Comparison of ENCODE assay signal across 19 cellular contexts in the genomic region with DNA sequence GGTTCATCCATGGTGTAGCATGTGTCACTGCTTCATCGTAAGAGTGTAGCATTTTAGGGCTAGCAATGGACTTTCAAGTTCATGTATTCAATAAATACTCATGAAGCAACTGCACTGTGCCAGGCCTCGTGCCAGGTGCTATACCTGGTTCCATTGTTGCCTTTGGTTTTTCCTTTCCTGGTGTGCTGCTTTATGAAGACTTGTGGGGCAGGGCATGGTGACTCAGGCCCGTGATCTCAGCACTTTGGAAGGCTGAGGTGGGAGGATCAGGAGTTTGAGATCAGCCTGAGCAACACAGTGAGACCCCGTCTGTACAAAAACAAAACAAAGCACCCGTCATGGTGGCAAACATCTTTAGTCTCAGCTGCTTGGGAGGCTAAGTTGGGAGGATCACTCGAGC. TPM values are rescaled to one million over a fixed set of nuclear protein-coding genes. Genes with fewer than 3 reads are reported as not detected.
DNase-seq lines count a peak whose midpoint lies in the region; TF ChIP-seq lines count a peak whose summit lies in the region.
"Had no signal": no experiment of that assay in that cellular context is flagged by ENCODE, and none has a peak within 500 bp of the region (broad histone marks: within the 10 kb centered on the region; RNA-seq: fewer than 3 reads in every experiment).

No MANE protein-coding gene starts in this region.

- peaks cover 4% of the 10 kb centered on the region; the same call in 1 of the 2 replicates for H3K9me3 Mint-ChIP-seq in HFFc6
- H3K9me3 Mint-ChIP-seq: activated T-cell treated with anti-CD3 and anti-CD28 coated beads, Interleukin-2, amount 50 U/mL, for 24 hours; GM23338 had no signal

- TF ChIP-seq POLR2A in esophagus squamous epithelium (IDR thresholded peaks at IDR 0.05), result no peak

- H3K27ac Mint-ChIP-seq in HFFc6, result 0 out of 2 replicates have a peak overlapping the region, but pooled peaks have one; percentile 48
- H3K27ac Mint-ChIP-seq: activated naive CD8-positive, alpha-beta T cell treated with anti-CD3 and anti-CD28 coated beads, Interleukin-2, amount 10 ng/mL, durations not matched to agents 7 days and 5 days; activated T-cell treated with anti-CD3 and anti-CD28 coated beads, Interleukin-2, amount 50 U/mL, for 24 hours; GM23338; naive B cell; type B pancreatic cell had no signal

- H3K4me1 ChIP-seq in esophagus squamous epithelium (peaks cover 12 to 68% (median 16%) of the 10 kb centered on the region in 3 donors), skeletal muscle satellite cell (ENCODE audit: control insufficient read depth, insufficient read depth, low read length) (peaks cover 41% of the 10 kb centered on the region)

- 0 out of 2 replicates have a peak overlapping the region, but pooled peaks have one; percentile 15 for H3K4me3 Mint-ChIP-seq in HFFc6
- H3K4me3 Mint-ChIP-seq: activated naive CD8-positive, alpha-beta T cell treated with anti-CD3 and anti-CD28 coated beads, Interleukin-2, amount 10 ng/mL, durations not matched to agents 7 days and 5 days; activated T-cell treated with anti-CD3 and anti-CD28 coated beads, Interleukin-2, amount 50 U/mL, for 24 hours; GM23338; naive B cell; type B pancreatic cell had no signal

- H3K4me3 ChIP-seq in esophagus squamous epithelium, result no peak overlapping the region
- H3K4me3 ChIP-seq in skeletal muscle satellite cell (ENCODE audit: low read length), result no peak overlapping the region
- H3K4me3 ChIP-seq in WERI-Rb-1 (ENCODE audit: low read depth, low read length), result no peak overlapping the region
- H3K4me3 ChIP-seq: GM23338 had no signal

- no peaks in the 10 kb centered on the region for H3K27me3 ChIP-seq in esophagus squamous epithelium
- H3K27me3 ChIP-seq in skeletal muscle satellite cell (ENCODE audit: control insufficient read depth, insufficient read depth, low read length), result peaks cover 7% of the 10 kb centered on the region
- no peaks in the 10 kb centered on the region for H3K27me3 ChIP-seq in WERI-Rb-1 (ENCODE audit: insufficient read depth, low read depth, severe bottlenecking)

- H3K4me2 ChIP-seq in skeletal muscle satellite cell (ENCODE audit: low read length), result peak overlapping the region; percentile 6
- H3K4me2 ChIP-seq: GM23338 had no signal

- H3K4me1 Mint-ChIP-seq in HFFc6 (ENCODE audit: low read depth), result peaks cover 64% of the 10 kb centered on the region
- H3K4me1 Mint-ChIP-seq: activated naive CD8-positive, alpha-beta T cell treated with anti-CD3 and anti-CD28 coated beads, Interleukin-2, amount 10 ng/mL, durations not matched to agents 7 days and 5 days; GM23338 had no signal

- peak overlapping the region in 3 of 4 donors; percentile 72 to 77 (median 75) for H3K27ac ChIP-seq in esophagus squamous epithelium
- H3K27ac ChIP-seq in WERI-Rb-1, result no peak overlapping the region

- H3K9ac ChIP-seq in skeletal muscle satellite cell (ENCODE audit: low read depth, low read length), result no peak overlapping the region

- H3K27me3 Mint-ChIP-seq in HFFc6 (ENCODE audit: insufficient read depth), result peaks cover 7% of the 10 kb centered on the region
- H3K27me3 Mint-ChIP-seq: activated T-cell treated with anti-CD3 and anti-CD28 coated beads, Interleukin-2, amount 50 U/mL, for 24 hours; type B pancreatic cell had no signal

- WGBS in esophagus squamous epithelium, 2 donors, result 31 to 61% methylated on average over 3 to 5 of the region's 6 CpGs

- H3K9me3 ChIP-seq in esophagus squamous epithelium, result no peaks in the 10 kb centered on the region
- H3K9me3 ChIP-seq in skeletal muscle satellite cell (replicated peaks; ENCODE audit: low read length), result no peaks in the 10 kb centered on the region
- no peaks in the 10 kb centered on the region for H3K9me3 ChIP-seq in WERI-Rb-1 (ENCODE audit: severe bottlenecking)

- peaks cover 11% of the 10 kb centered on the region for H3K36me3 Mint-ChIP-seq in HFFc6 (ENCODE audit: low read depth)
- H3K36me3 Mint-ChIP-seq: activated naive CD8-positive, alpha-beta T cell treated with anti-CD3 and anti-CD28 coated beads, Interleukin-2, amount 10 ng/mL, durations not matched to agents 7 days and 5 days; naive B cell had no signal

- intact Hi-C loops in esophagus squamous epithelium (cut with DNase I), result no loop called here

- TF ChIP-seq CTCF in HFFc6 (IDR thresholded peaks at IDR 0.05) (no peak), esophagus squamous epithelium (IDR thresholded peaks at IDR 0.05) (no peak), WERI-Rb-1 (IDR thresholded peaks at IDR 0.05; ENCODE audit: low read depth, low read length) (no peak)

- peak; percentile 15 for DNase-seq in HFFc6
- peak; percentile 8 for DNase-seq in T1000 (lab: John Stamatoyannopoulos, UW)
- DNase-seq in esophagus squamous epithelium (lab: John Stamatoyannopoulos, UW), result no peak
- no peak for DNase-seq in CD1c-positive myeloid dendritic cell (ENCODE audit: extremely low spot score)
- DNase-seq in WERI-Rb-1, result no peak
- no peak for DNase-seq in stimulated activated CD4-positive, alpha-beta T cell treated with anti-CD3 and anti-CD28 coated beads, Interleukin-4, amount 100 ng/mL, for 1 hour
- DNase-seq: activated CD4-positive, alpha-beta T cell treated with anti-CD3 and anti-CD28 coated beads for 48 hours; activated naive CD8-positive, alpha-beta T cell treated with anti-CD3 and anti-CD28 coated beads, Interleukin-2, amount 10 ng/mL, durations not matched to agents 7 days and 5 days; activated T-cell treated with anti-CD3 and anti-CD28 coated beads, Interleukin-2, amount 50 U/mL, for 24 hours; hypothalamus; KG1; left ventricle myocardium superior; naive B cell; NCI-H1694 treated with DMSO at 0.1 percent for 48 hours; NCI-H526 treated with DMSO at 0.1 percent for 48 hours; T-helper 2 cell had no signal

- H3K36me3 ChIP-seq in esophagus squamous epithelium, result no peaks in the 10 kb centered on the region
- H3K36me3 ChIP-seq in skeletal muscle satellite cell (ENCODE audit: insufficient read depth, low read length), result no peaks in the 10 kb centered on the region
- no peaks in the 10 kb centered on the region for H3K36me3 ChIP-seq in WERI-Rb-1

RNA-seq across cellular contexts. Expression of a gene that starts 2.2 kb away (rescaled TPM):
- 10 to 100 TPM in 5 of 6 experiments, 1 to 10 TPM in 1; 5.8 to 23.2 (median 20.0) TPM for total RNA-seq in HFFc6 (2021; fragmentation: NEBNext Ultra II Directional; extraction: Animal tissue kit (Norgen Biotek cat#: 25700))
- total RNA-seq in esophagus squamous epithelium, result 10 to 100 TPM in 2 of 4 donors, 1 to 10 TPM in 2; 5.3 to 12.3 (median 9.6) TPM
- 4.6 TPM in 2 replicates for total RNA-seq in skeletal muscle satellite cell (2012; rRNA removed)
- total RNA-seq: activated naive CD8-positive, alpha-beta T cell treated with anti-CD3 and anti-CD28 coated beads, Interleukin-2, amount 10 ng/mL, durations not matched to agents 7 days and 5 days; GM23338 had no signal

RNA-seq across cellular contexts. Expression of a gene that starts 24.1 kb away (rescaled TPM):
- total RNA-seq in HFFc6 (2021; fragmentation: NEBNext Ultra II Directional; extraction: Animal tissue kit (Norgen Biotek cat#: 25700)), result not detected
- total RNA-seq in esophagus squamous epithelium, result not detected
- not detected in 2 replicates for total RNA-seq in skeletal muscle satellite cell (2012; rRNA removed)
- total RNA-seq: activated naive CD8-positive, alpha-beta T cell treated with anti-CD3 and anti-CD28 coated beads, Interleukin-2, amount 10 ng/mL, durations not matched to agents 7 days and 5 days; GM23338; left ventricle myocardium superior had no signal

RNA-seq across cellular contexts. Expression of a gene that starts 53.9 kb away (rescaled TPM):
- not detected for total RNA-seq in HFFc6 (2021; fragmentation: NEBNext Ultra II Directional; extraction: Animal tissue kit (Norgen Biotek cat#: 25700))
- not detected for total RNA-seq in esophagus squamous epithelium
- total RNA-seq in skeletal muscle satellite cell (2012; rRNA removed), result not detected in 2 replicates
- total RNA-seq: GM23338, left ventricle myocardium superior had no signal

Comparison
In these comparisons a context has a peak if more than half of its experiments do, and no peak if none do; other contexts are left out.
1. DNase-seq: peak in HFFc6 (single experiment) and T1000 (single experiment); none in esophagus squamous epithelium (single experiment), CD1c-positive myeloid dendritic cell (single experiment), WERI-Rb-1 (single experiment) and stimulated activated CD4-positive, alpha-beta T cell treated with anti-CD3 and anti-CD28 coated beads, Interleukin-4, amount 100 ng/mL, for 1 hour (single experiment).